In the genomic region with DNA sequence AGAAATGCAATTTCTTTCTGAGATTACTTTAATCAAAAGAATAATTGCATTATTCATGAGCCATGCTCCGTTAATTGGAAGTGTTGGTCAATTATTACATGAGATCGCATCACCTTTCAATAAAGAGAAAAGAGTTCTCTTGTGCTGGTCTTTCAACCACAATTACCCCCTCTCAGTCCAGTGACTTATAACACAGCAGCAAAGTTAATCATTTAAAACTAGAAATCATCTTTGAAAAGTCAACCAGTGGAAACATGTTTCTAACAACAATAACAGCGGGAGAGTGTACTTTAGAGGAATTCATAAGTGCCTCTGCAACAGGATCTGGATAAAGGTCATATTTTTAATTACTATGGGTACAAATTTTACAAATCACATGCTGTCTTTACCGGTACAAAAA, we compare ENCODE assay signal across 20 cellular contexts.
"Had no signal": no experiment of that assay in that cellular context is flagged by ENCODE, and none has a peak within 500 bp of the region (broad histone marks: within the 10 kb centered on the region; RNA-seq: fewer than 3 reads in every experiment).

No MANE protein-coding gene starts in this region.

- H3K4me3 Mint-ChIP-seq: naive B cell, neural crest cell had no signal

- H3K36me3 Mint-ChIP-seq: naive B cell had no signal

- DNase-seq: cerebellar nuclear complex; colonic mucosa; dorsolateral prefrontal cortex; effector CD8-positive, alpha-beta T cell; heart right ventricle; hypothalamus; left colon; mesendoderm; naive B cell; ovary; right cardiac atrium; small intestine; stimulated activated CD4-positive, alpha-beta T cell treated with anti-CD3 and anti-CD28 coated beads, Interleukin-12 subunit alpha, Interleukin-12 subunit beta, amount 100 ng/mL, for 4 hours; stimulated activated naive CD4-positive, alpha-beta T cell; stomach; substantia nigra; trophoblast cell had no signal

- H3K27me3 Mint-ChIP-seq: naive B cell had no signal

- H3K4me3 ChIP-seq: colonic mucosa, dorsolateral prefrontal cortex, heart right ventricle, ovary, stomach, thoracic aorta had no signal

- ATAC-seq: esophagus mucosa, heart right ventricle, left colon, right cardiac atrium had no signal

- H3K27ac Mint-ChIP-seq: naive B cell had no signal

- H3K4me1 Mint-ChIP-seq: naive B cell, neural crest cell had no signal
